21 cellular contexts compared by ENCODE assay signal in genomic region chr7:45242698-45243097, GRCh38.
A peak's percentile ranks its signal among the peaks of the same experiment; 100 is the strongest.
DNase-seq lines count a peak whose midpoint lies in the region; ATAC-seq and TF ChIP-seq lines count a peak whose summit lies in the region.
"Had no signal": no experiment of that assay in that cellular context is flagged by ENCODE, and none has a peak within 500 bp of the region (broad histone marks: within the 10 kb centered on the region; RNA-seq: fewer than 3 reads in every experiment).

No MANE protein-coding gene starts in this region.

- H3K9me3 Mint-ChIP-seq in natural killer cell treated with Interleukin-12 subunit alpha and Interleukin-12 subunit beta and Interleukin-15 and Interleukin-18, amount 100 ng/mL, for 72 hours: no peaks in the 10 kb centered on the region
- H3K9me3 Mint-ChIP-seq in natural killer cell: peaks cover 2% of the 10 kb centered on the region in 2 donors

- no peak overlapping the region for H3K4me3 Mint-ChIP-seq in natural killer cell treated with Interleukin-12 subunit alpha and Interleukin-12 subunit beta and Interleukin-15 and Interleukin-18, amount 100 ng/mL, for 72 hours
- H3K4me3 Mint-ChIP-seq in natural killer cell: no peak overlapping the region
- H3K4me3 Mint-ChIP-seq: B cell; CD8-positive, alpha-beta T cell; T-cell had no signal

- CTCF ChIA-PET in Panc1 (lab: Charles Lee): no interaction called here

- H3K4me1 Mint-ChIP-seq in natural killer cell treated with Interleukin-12 subunit alpha and Interleukin-12 subunit beta and Interleukin-15 and Interleukin-18, amount 100 ng/mL, for 72 hours (ENCODE audit: low read depth in 2 of 2): no peaks in the 10 kb centered on the region
- H3K4me1 Mint-ChIP-seq in natural killer cell: no peaks in the 10 kb centered on the region
- H3K4me1 Mint-ChIP-seq: B cell had no signal

- BruUV-seq in Panc1 (replicated peaks; lab: Mats Ljungman, UMichigan): no TSS peak

- H3K9me3 ChIP-seq in Panc1 (ENCODE audit: control insufficient read depth, insufficient read depth, low read depth, low read length) (no peaks in the 10 kb centered on the region), lower lobe of right lung (no peaks in the 10 kb centered on the region), tibial nerve (peaks cover 0 to 3% (median 0%) of the 10 kb centered on the region in 4 donors)
- H3K9me3 ChIP-seq: HAP-1 had no signal

- no peak for TF ChIP-seq POLR2A in tibial nerve (IDR thresholded peaks at IDR 0.05)

- intact Hi-C loops in natural killer cell (cut with micrococcal nuclease) (no loop called here), Panc1 (cut with micrococcal nuclease; ENCODE audit: unreplicated experiment) (no loop called here), lower lobe of right lung (cut with DNase I) (no loop called here)

- H3K4me1 ChIP-seq in Panc1 (ENCODE audit: control insufficient read depth, insufficient read depth, low read length) (no peaks in the 10 kb centered on the region), lower lobe of right lung (peaks cover 12% of the 10 kb centered on the region), tibial nerve (no peaks in the 10 kb centered on the region)
- H3K4me1 ChIP-seq: HAP-1 had no signal

- peaks cover 6% of the 10 kb centered on the region for H3K36me3 Mint-ChIP-seq in natural killer cell treated with Interleukin-12 subunit alpha and Interleukin-12 subunit beta and Interleukin-15 and Interleukin-18, amount 100 ng/mL, for 72 hours
- no peaks in the 10 kb centered on the region for H3K36me3 Mint-ChIP-seq in natural killer cell
- H3K36me3 Mint-ChIP-seq: CD8-positive, alpha-beta T cell; T-cell had no signal

- no peaks in the 10 kb centered on the region for H3K36me3 ChIP-seq in Panc1 (ENCODE audit: control insufficient read depth, insufficient read depth, low read length)
- H3K36me3 ChIP-seq in lower lobe of right lung: no peaks in the 10 kb centered on the region
- H3K36me3 ChIP-seq in tibial nerve: no peaks in the 10 kb centered on the region
- H3K36me3 ChIP-seq: HAP-1 had no signal

- 78 to 86% methylated on average over 3 of the region's 3 CpGs for WGBS in tibial nerve, 2 donors

- peak; percentile 20 to 21 for ATAC-seq in natural killer cell treated with Interleukin-12 subunit alpha and Interleukin-12 subunit beta and Interleukin-15 and Interleukin-18, amount 100 ng/mL, for 72 hours
- ATAC-seq in natural killer cell: no peak
- ATAC-seq in Panc1: peak; percentile 60; the same call in 1 of the 2 replicates
- no peak for ATAC-seq in lower lobe of right lung
- ATAC-seq in GM21737 (IDR thresholded peaks at IDR 0.05; ENCODE audit: unreplicated experiment): no peak
- ATAC-seq: CD8-positive, alpha-beta T cell; Right ventricle myocardium inferior; T-cell had no signal

- H3K27ac ChIP-seq in Panc1 (ENCODE audit: low read length) (no peak overlapping the region), lower lobe of right lung (peak overlapping the region; percentile 36), tibial nerve (no peak overlapping the region)
- H3K27ac ChIP-seq: C4-2B, GM23248, HL-60 had no signal

- no peak for DNase-seq in natural killer cell treated with Interleukin-12 subunit alpha and Interleukin-12 subunit beta and Interleukin-15 and Interleukin-18, amount 100 ng/mL, for 72 hours (ENCODE audit: low spot score)
- DNase-seq in natural killer cell (no peak), Panc1 (ENCODE audit: low read depth, low spot score) (no peak), lower lobe of right lung (no peak), tibial nerve (ENCODE audit: low spot score in 2 of 2) (no peak), DMS 273 (lab: John Stamatoyannopoulos, UW; ENCODE audit: unreplicated experiment) (no peak)
- DNase-seq: CD8-positive, alpha-beta T cell; GM23248; NCI-H1048; NCI-H1417 treated with DMSO at 0.1 percent for 48 hours; NCI-H1694 treated with DMSO at 0.1 percent for 48 hours; NCI-H2081; NCI-H2227 treated with DMSO at 0.1 percent for 48 hours; NCI-H510A; T-cell had no signal

- peaks cover 44 to 66% of the 10 kb centered on the region in 2 donors for H3K27me3 Mint-ChIP-seq in natural killer cell treated with Interleukin-12 subunit alpha and Interleukin-12 subunit beta and Interleukin-15 and Interleukin-18, amount 100 ng/mL, for 72 hours
- H3K27me3 Mint-ChIP-seq in natural killer cell (ENCODE audit: low read depth in 2 of 2): peaks cover 37 to 40% of the 10 kb centered on the region in 2 donors

- H3K27me3 ChIP-seq in Panc1 (ENCODE audit: control insufficient read depth, insufficient read depth, low read length) (peaks cover 28% of the 10 kb centered on the region), lower lobe of right lung (ENCODE audit: low read depth) (no peaks in the 10 kb centered on the region), tibial nerve (no peaks in the 10 kb centered on the region)

- TF ChIP-seq CTCF in natural killer cell (IDR thresholded peaks at IDR 0.05) (no peak), Panc1 (IDR thresholded peaks at IDR 0.05) (no peak), lower lobe of right lung (IDR thresholded peaks at IDR 0.05) (no peak), tibial nerve (IDR thresholded peaks at IDR 0.05) (no peak)

- TF ChIP-seq EP300 in tibial nerve (IDR thresholded peaks at IDR 0.05): no peak

- in situ Hi-C loops in Panc1 (cut with HindIII; ENCODE audit: low pct_unique_long_range_greater_than_20kb, low sequenced_read_pairs): no loop called here

- H3K4me3 ChIP-seq in Panc1 (ENCODE audit: low read depth in 2 of 2, low read length in 2 of 2) (no peak overlapping the region), lower lobe of right lung (no peak overlapping the region), tibial nerve (no peak overlapping the region)
- H3K4me3 ChIP-seq: GM23248, HAP-1 had no signal

- H3K27ac Mint-ChIP-seq in natural killer cell treated with Interleukin-12 subunit alpha and Interleukin-12 subunit beta and Interleukin-15 and Interleukin-18, amount 100 ng/mL, for 72 hours: no peak overlapping the region
- H3K27ac Mint-ChIP-seq in natural killer cell: no peak overlapping the region
- H3K27ac Mint-ChIP-seq: B cell; CD8-positive, alpha-beta T cell; T-cell had no signal

- POLR2A ChIA-PET in Panc1 (lab: Charles Lee): no interaction called here

Comparison
In these comparisons a context has a peak if more than half of its experiments do, and no peak if none do; other contexts are left out.
1. ATAC-seq: peak in natural killer cell treated with Interleukin-12 subunit alpha and Interleukin-12 subunit beta and Interleukin-15 and Interleukin-18, amount 100 ng/mL, for 72 hours (2 of 2) and Panc1 (single experiment); none in natural killer cell (0 of 3), lower lobe of right lung (0 of 2) and GM21737 (single experiment).